20 cellular contexts compared by ENCODE assay signal in genomic region chr2:240151477-240152031, GRCh38. TPM values are rescaled to one million over a fixed set of nuclear protein-coding genes. Genes with fewer than 3 reads are reported as not detected.
DNase-seq lines count a peak whose midpoint lies in the region; ATAC-seq and TF ChIP-seq lines count a peak whose summit lies in the region.
"Had no signal": no experiment of that assay in that cellular context is flagged by ENCODE, and none has a peak within 500 bp of the region (broad histone marks: within the 10 kb centered on the region; RNA-seq: fewer than 3 reads in every experiment).

No MANE protein-coding gene starts in this region.

- H3K36me3 ChIP-seq in PC-3 (ENCODE audit: low read depth, low read length) (no peaks in the 10 kb centered on the region), lower lobe of right lung (no peaks in the 10 kb centered on the region), HAP-1 (replicated peaks) (no peaks in the 10 kb centered on the region)
- H3K36me3 ChIP-seq in CD8-positive, alpha-beta T cell (ENCODE audit: insufficient read depth, low read length), result no peaks in the 10 kb centered on the region
- H3K36me3 ChIP-seq: SJSA1 had no signal

- no peaks in the 10 kb centered on the region for H4K20me1 ChIP-seq in PC-3 (ENCODE audit: low read length)

- TF ChIP-seq CTCF in CD14-positive monocyte (IDR thresholded peaks at IDR 0.05), result no peak
- no peak for TF ChIP-seq CTCF in PC-3 (conservative IDR thresholded peaks at IDR 0.05; ENCODE audit: low read depth, low read length)
- no peak for TF ChIP-seq CTCF in lower lobe of right lung (IDR thresholded peaks at IDR 0.05)
- TF ChIP-seq CTCF in CD8-positive, alpha-beta T cell (IDR thresholded peaks at IDR 0.05), result no peak

- no peaks in the 10 kb centered on the region for H3K9me2 ChIP-seq in PC-3 (replicated peaks; ENCODE audit: low read length)

- H3K4me3 ChIP-seq in PC-3 (ENCODE audit: low read length), result no peak overlapping the region
- H3K4me3 ChIP-seq in lower lobe of right lung, result no peak overlapping the region
- H3K4me3 ChIP-seq in CD8-positive, alpha-beta T cell (ENCODE audit: low read depth, low read length), result no peak overlapping the region
- H3K4me3 ChIP-seq in HAP-1, result no peak overlapping the region
- H3K4me3 ChIP-seq: SJSA1 had no signal

- POLR2A ChIA-PET in PC-3 (lab: Charles Lee; ENCODE audit: unreplicated experiment), result no interaction called here
- POLR2A ChIA-PET in CD8-positive, alpha-beta T cell (lab: Charles Lee), result no interaction called here

- no peaks in the 10 kb centered on the region for H3K4me1 ChIP-seq in PC-3 (ENCODE audit: insufficient read depth, low read length)
- no peaks in the 10 kb centered on the region for H3K4me1 ChIP-seq in lower lobe of right lung
- no peaks in the 10 kb centered on the region for H3K4me1 ChIP-seq in CD8-positive, alpha-beta T cell (ENCODE audit: insufficient read depth, low read length)
- H3K4me1 ChIP-seq in HAP-1, result no peaks in the 10 kb centered on the region
- H3K4me1 ChIP-seq: SJSA1 had no signal

- H3K27me3 Mint-ChIP-seq in CD14-positive monocyte (ENCODE audit: low read depth in 3 of 3), result peaks cover 4 to 16% (median 6%) of the 10 kb centered on the region in 3 donors
- H3K27me3 Mint-ChIP-seq in CD8-positive, alpha-beta T cell (ENCODE audit: low read depth), result peaks cover 28% of the 10 kb centered on the region
- peaks cover 2% of the 10 kb centered on the region for H3K27me3 Mint-ChIP-seq in activated T-helper 1 cell treated with anti-CD3 and anti-CD28 coated beads, Interleukin-12 subunit alpha, Interleukin-12 subunit beta, Interleukin-2, Interleukin-4 antibody, amounts not matched to agents 30 ng/mL and 10 ng/mL and 1 ng/mL, durations not matched to agents 14 hours and 24 hours and 36 hours (ENCODE audit: insufficient read depth)

- H3K4me3 Mint-ChIP-seq in CD14-positive monocyte, result no peak overlapping the region
- no peak overlapping the region for H3K4me3 Mint-ChIP-seq in CD8-positive, alpha-beta T cell
- no peak overlapping the region for H3K4me3 Mint-ChIP-seq in activated T-helper 1 cell treated with anti-CD3 and anti-CD28 coated beads, Interleukin-12 subunit alpha, Interleukin-12 subunit beta, Interleukin-2, Interleukin-4 antibody, amounts not matched to agents 30 ng/mL and 10 ng/mL and 1 ng/mL, durations not matched to agents 14 hours and 24 hours and 36 hours
- H3K4me3 Mint-ChIP-seq: CD4-positive, alpha-beta memory T cell had no signal

- peaks cover 4% of the 10 kb centered on the region for H3K4me1 Mint-ChIP-seq in CD14-positive monocyte
- no peaks in the 10 kb centered on the region for H3K4me1 Mint-ChIP-seq in CD8-positive, alpha-beta T cell (ENCODE audit: low read depth)
- no peaks in the 10 kb centered on the region for H3K4me1 Mint-ChIP-seq in activated T-helper 1 cell treated with anti-CD3 and anti-CD28 coated beads, Interleukin-12 subunit alpha, Interleukin-12 subunit beta, Interleukin-2, Interleukin-4 antibody, amounts not matched to agents 30 ng/mL and 10 ng/mL and 1 ng/mL, durations not matched to agents 14 hours and 24 hours and 36 hours (ENCODE audit: low read depth)

- H3K4me2 ChIP-seq in PC-3 (ENCODE audit: low read length), result no peak overlapping the region
- H3K4me2 ChIP-seq: KMS-11 had no signal

- H3K27ac Mint-ChIP-seq in CD14-positive monocyte, result peak overlapping the region in 2 of 7 donors; percentile 1 to 4
- H3K27ac Mint-ChIP-seq in CD8-positive, alpha-beta T cell, result no peak overlapping the region
- no peak overlapping the region for H3K27ac Mint-ChIP-seq in activated T-helper 1 cell treated with anti-CD3 and anti-CD28 coated beads, Interleukin-12 subunit alpha, Interleukin-12 subunit beta, Interleukin-2, Interleukin-4 antibody, amounts not matched to agents 30 ng/mL and 10 ng/mL and 1 ng/mL, durations not matched to agents 14 hours and 24 hours and 36 hours

- BruUV-seq in PC-3 (replicated peaks; lab: Mats Ljungman, UMichigan), result no TSS peak

- H3K9me3 ChIP-seq in PC-3 (ENCODE audit: low read length), result no peaks in the 10 kb centered on the region
- no peaks in the 10 kb centered on the region for H3K9me3 ChIP-seq in lower lobe of right lung
- no peaks in the 10 kb centered on the region for H3K9me3 ChIP-seq in CD8-positive, alpha-beta T cell (ENCODE audit: low read length)
- H3K9me3 ChIP-seq in HAP-1, result no peaks in the 10 kb centered on the region

- intact Hi-C loops in CD14-positive monocyte (cut with micrococcal nuclease), result no loop called here
- intact Hi-C loops in PC-3 (cut with micrococcal nuclease), result loop anchor here (2.0 kb wide), 1 partner anchor 287 kb away; no protein-coding TSS in a partner anchor
- intact Hi-C loops in lower lobe of right lung (cut with DNase I), result no loop called here
- intact Hi-C loops in CD8-positive, alpha-beta T cell (cut with DNase I, micrococcal nuclease), result no loop called here
- intact Hi-C loops in activated T-helper 1 cell treated with anti-CD3 and anti-CD28 coated beads, Interleukin-12 subunit alpha, Interleukin-12 subunit beta, Interleukin-2, Interleukin-4 antibody, amounts not matched to agents 30 ng/mL and 10 ng/mL and 1 ng/mL, durations not matched to agents 14 hours and 24 hours and 36 hours (cut with micrococcal nuclease), result no loop called here

- H3K27ac ChIP-seq in PC-3 (ENCODE audit: low read length) (no peak overlapping the region), lower lobe of right lung (no peak overlapping the region)
- H3K27ac ChIP-seq in CD8-positive, alpha-beta T cell (ENCODE audit: low read depth, low read length), result no peak overlapping the region
- H3K27ac ChIP-seq: KMS-11, SJSA1 had no signal

- peaks cover 0 to 8% (median 2%) of the 10 kb centered on the region in 7 donors for H3K9me3 Mint-ChIP-seq in CD14-positive monocyte
- peaks cover 4% of the 10 kb centered on the region for H3K9me3 Mint-ChIP-seq in CD8-positive, alpha-beta T cell
- peaks cover 9% of the 10 kb centered on the region for H3K9me3 Mint-ChIP-seq in activated T-helper 1 cell treated with anti-CD3 and anti-CD28 coated beads, Interleukin-12 subunit alpha, Interleukin-12 subunit beta, Interleukin-2, Interleukin-4 antibody, amounts not matched to agents 30 ng/mL and 10 ng/mL and 1 ng/mL, durations not matched to agents 14 hours and 24 hours and 36 hours

- no peaks in the 10 kb centered on the region for H3K79me2 ChIP-seq in PC-3 (ENCODE audit: low read length)

- peaks cover 23% of the 10 kb centered on the region for H3K27me3 ChIP-seq in PC-3 (ENCODE audit: low read length)
- H3K27me3 ChIP-seq in lower lobe of right lung (ENCODE audit: low read depth), result peaks cover 20% of the 10 kb centered on the region
- H3K27me3 ChIP-seq in CD8-positive, alpha-beta T cell (ENCODE audit: insufficient read depth, low read length), result peaks cover 7% of the 10 kb centered on the region
- H3K27me3 ChIP-seq in HAP-1 (ENCODE audit: low read depth), result no peaks in the 10 kb centered on the region

- no peak overlapping the region for H2AFZ ChIP-seq in PC-3 (ENCODE audit: low read length)

- peak; percentile 38 for DNase-seq in CD14-positive monocyte (ENCODE audit: low spot score)
- DNase-seq in PC-3, result peak; percentile 12
- peak; percentile 16 for DNase-seq in lower lobe of right lung
- DNase-seq in CD8-positive, alpha-beta T cell, result no peak
- no peak for DNase-seq in SKM-1 treated with dmso at 0.1 percent for 144 hours (lab: John Stamatoyannopoulos, UW; ENCODE audit: unreplicated experiment)
- no peak for DNase-seq in HAP-1 (ENCODE audit: low spot score in 2 of 2)
- no peak for DNase-seq in activated T-helper 1 cell treated with anti-CD3 and anti-CD28 coated beads, Interleukin-12 subunit alpha, Interleukin-12 subunit beta, Interleukin-2, Interleukin-4 antibody, amounts not matched to agents 30 ng/mL and 10 ng/mL and 1 ng/mL, durations not matched to agents 14 hours and 24 hours and 36 hours (ENCODE audit: low spot score)
- DNase-seq: Calu3; CD4-positive, alpha-beta memory T cell; GOT3; NCI-H1417 treated with DMSO at 0.1 percent for 48 hours; NCI-H187 treated with DMSO at 0.1 percent for 48 hours; NCI-H226; NCI-H524; NCI-H82 had no signal

- H3K9ac ChIP-seq in PC-3 (ENCODE audit: low read length), result no peak overlapping the region
- H3K9ac ChIP-seq: KMS-11 had no signal

- ATAC-seq in PC-3, result peak; percentile 56
- peak; percentile 24 for ATAC-seq in esophagus mucosa
- no peak for ATAC-seq in lower lobe of right lung
- ATAC-seq in CD8-positive, alpha-beta T cell, result no peak

- no peaks in the 10 kb centered on the region for H3K36me3 Mint-ChIP-seq in CD14-positive monocyte
- H3K36me3 Mint-ChIP-seq in CD8-positive, alpha-beta T cell, result no peaks in the 10 kb centered on the region
- no peaks in the 10 kb centered on the region for H3K36me3 Mint-ChIP-seq in activated T-helper 1 cell treated with anti-CD3 and anti-CD28 coated beads, Interleukin-12 subunit alpha, Interleukin-12 subunit beta, Interleukin-2, Interleukin-4 antibody, amounts not matched to agents 30 ng/mL and 10 ng/mL and 1 ng/mL, durations not matched to agents 14 hours and 24 hours and 36 hours (ENCODE audit: low read depth)
- H3K36me3 Mint-ChIP-seq: CD4-positive, alpha-beta memory T cell had no signal

- no peaks in the 10 kb centered on the region for H3F3A ChIP-seq in PC-3 (ENCODE audit: low read length, unreplicated experiment)

- in situ Hi-C loops in HAP-1 (cut with MboI; ENCODE audit: low sequenced_read_pairs), result loop anchor here (5.0 kb wide), 1 partner anchor 286 kb away; the partner anchor contains the start of gene GPC1

- CTCF ChIA-PET in PC-3 (lab: Charles Lee), result no interaction called here
- CTCF ChIA-PET in CD8-positive, alpha-beta T cell (lab: Charles Lee), result no interaction called here

RNA-seq across cellular contexts. Expression of gene OTOS, which starts 11.1 kb away (rescaled TPM):
- not detected for polyA plus RNA-seq in CD14-positive monocyte
- total RNA-seq in PC-3 (2014; rRNA removed), result not detected in 2 replicates
- not detected for total RNA-seq in esophagus mucosa
- not detected for total RNA-seq in lower lobe of right lung
- total RNA-seq in CD8-positive, alpha-beta T cell, result not detected
- total RNA-seq in activated T-helper 1 cell treated with anti-CD3 and anti-CD28 coated beads, Interleukin-12 subunit alpha, Interleukin-12 subunit beta, Interleukin-2, Interleukin-4 antibody, amounts not matched to agents 30 ng/mL and 10 ng/mL and 1 ng/mL, durations not matched to agents 14 hours and 24 hours and 36 hours, result not detected in 2 replicates
- total RNA-seq: Calu3; CD4-positive, alpha-beta memory T cell; M059J; SJSA1 had no signal
- polyA plus RNA-seq: BJ; CD4-positive, alpha-beta memory T cell had no signal

RNA-seq across cellular contexts. Expression of gene COPS9, which starts 15.4 kb away (rescaled TPM):
- 100 to 1,000 TPM; 268 to 300 TPM for polyA plus RNA-seq in CD14-positive monocyte
- 317 and 473 TPM in 2 replicates for total RNA-seq in PC-3 (2014; rRNA removed)
- total RNA-seq in esophagus mucosa, result 132 TPM
- total RNA-seq in lower lobe of right lung, result 109 TPM
- total RNA-seq in CD8-positive, alpha-beta T cell, result 10 to 100 TPM; 56.4 to 59.6 TPM
- 127 and 132 TPM in 2 replicates for total RNA-seq in activated T-helper 1 cell treated with anti-CD3 and anti-CD28 coated beads, Interleukin-12 subunit alpha, Interleukin-12 subunit beta, Interleukin-2, Interleukin-4 antibody, amounts not matched to agents 30 ng/mL and 10 ng/mL and 1 ng/mL, durations not matched to agents 14 hours and 24 hours and 36 hours

Comparison
In these comparisons a context has a peak if more than half of its experiments do, and no peak if none do; other contexts are left out.
1. DNase-seq: peak in CD14-positive monocyte (single experiment), PC-3 (single experiment) and lower lobe of right lung (single experiment); none in CD8-positive, alpha-beta T cell (0 of 7), SKM-1 treated with dmso at 0.1 percent for 144 hours (single experiment), HAP-1 (0 of 2) and activated T-helper 1 cell treated with anti-CD3 and anti-CD28 coated beads, Interleukin-12 subunit alpha, Interleukin-12 subunit beta, Interleukin-2, Interleukin-4 antibody, amounts not matched to agents 30 ng/mL and 10 ng/mL and 1 ng/mL, durations not matched to agents 14 hours and 24 hours and 36 hours (single experiment).
2. ATAC-seq: peak in PC-3 (single experiment) and esophagus mucosa (single experiment); none in lower lobe of right lung (0 of 2) and CD8-positive, alpha-beta T cell (single experiment).